Comparison of ENCODE assay signal across 20 cellular contexts in the genomic region with DNA sequence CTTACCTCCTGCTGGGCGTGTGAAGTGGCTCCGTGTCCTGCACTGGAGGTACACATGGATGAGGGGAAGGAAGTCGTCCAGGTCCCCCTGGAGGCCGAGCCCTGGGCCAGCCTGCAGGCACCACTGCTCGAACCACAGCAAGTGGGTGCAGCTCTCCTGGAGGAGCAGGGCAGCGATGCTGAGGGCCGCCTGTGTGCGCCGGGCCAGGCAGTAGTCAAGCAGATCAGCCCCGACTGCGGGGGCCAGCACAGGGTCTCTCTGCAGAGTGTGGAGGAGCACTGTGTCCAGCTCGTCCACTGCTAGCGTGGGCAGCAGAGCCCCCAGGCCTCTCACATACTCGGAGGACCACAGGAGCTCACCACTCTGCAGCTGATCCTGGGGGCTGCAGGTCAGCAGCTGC. TPM values are rescaled to one million over a fixed set of nuclear protein-coding genes. Genes with fewer than 3 reads are reported as not detected.
DNase-seq lines count a peak whose midpoint lies in the region; ATAC-seq and TF ChIP-seq lines count a peak whose summit lies in the region.
"Had no signal": no experiment of that assay in that cellular context is flagged by ENCODE, and none has a peak within 500 bp of the region (broad histone marks: within the 10 kb centered on the region; RNA-seq: fewer than 3 reads in every experiment).

No MANE protein-coding gene starts in this region.

- H3K4me1 Mint-ChIP-seq in MCF 10A (ENCODE audit: insufficient read depth, unreplicated experiment) (no peaks in the 10 kb centered on the region), endodermal cell (no peaks in the 10 kb centered on the region)
- H3K4me1 Mint-ChIP-seq: CD4-positive, CD25-positive, alpha-beta regulatory T cell; GM23338; H9 had no signal

- intact Hi-C loops in breast epithelium (cut with DNase I; ENCODE audit: low total_unique reads): no loop called here
- intact Hi-C loops in MCF 10A (cut with micrococcal nuclease): no loop called here
- intact Hi-C loops in vagina (cut with DNase I): no loop called here
- intact Hi-C loops in body of pancreas (cut with DNase I): no loop called here

- H3K9me3 Mint-ChIP-seq in MCF 10A (ENCODE audit: unreplicated experiment): no peaks in the 10 kb centered on the region
- H3K9me3 Mint-ChIP-seq in endodermal cell: peaks cover 5% of the 10 kb centered on the region
- H3K9me3 Mint-ChIP-seq: GM23338, H9 had no signal

- H4K8ac ChIP-seq in mesendoderm (ENCODE audit: low read depth, low read length): no peak overlapping the region

- no peak overlapping the region for H3K4me3 ChIP-seq in breast epithelium
- H3K4me3 ChIP-seq in mesendoderm (ENCODE audit: low read length): no peak overlapping the region
- no peak overlapping the region for H3K4me3 ChIP-seq in vagina
- H3K4me3 ChIP-seq in body of pancreas: no peak overlapping the region
- H3K4me3 ChIP-seq in endodermal cell (ENCODE audit: low read length): no peak overlapping the region
- H3K4me3 ChIP-seq: GM23338 had no signal

- no peak overlapping the region for H3K23ac ChIP-seq in mesendoderm (ENCODE audit: low read length)

- H4K5ac ChIP-seq in mesendoderm (ENCODE audit: low read length): no peak overlapping the region

- H2BK5ac ChIP-seq in mesendoderm (ENCODE audit: low read length): no peak overlapping the region

- TF ChIP-seq POLR2A in breast epithelium (IDR thresholded peaks at IDR 0.05) (no peak), vagina (IDR thresholded peaks at IDR 0.05) (no peak), body of pancreas (IDR thresholded peaks at IDR 0.05) (no peak)

- H3K4me3 Mint-ChIP-seq in MCF 10A (ENCODE audit: unreplicated experiment): no peak overlapping the region
- H3K4me3 Mint-ChIP-seq in endodermal cell: no peak overlapping the region
- H3K4me3 Mint-ChIP-seq: CD4-positive, CD25-positive, alpha-beta regulatory T cell; CD8-positive, alpha-beta T cell; GM23338; H9 had no signal

- TF ChIP-seq CTCF in breast epithelium (IDR thresholded peaks at IDR 0.05): no peak
- TF ChIP-seq CTCF in MCF 10A (IDR thresholded peaks at IDR 0.05; ENCODE audit: unreplicated experiment): no peak
- TF ChIP-seq CTCF in VCaP (conservative IDR thresholded peaks at IDR 0.05): no peak
- TF ChIP-seq CTCF in vagina (IDR thresholded peaks at IDR 0.05): no peak
- TF ChIP-seq CTCF in body of pancreas (IDR thresholded peaks at IDR 0.05): no peak
- no peak for TF ChIP-seq CTCF in endodermal cell (conservative IDR thresholded peaks at IDR 0.05)

- WGBS in mesendoderm (ENCODE audit: extremely low coverage, insufficient coverage, low lambda C conversion rate): no CpG with 5 or more reads among the region's 14 CpGs
- 95 to 100% methylated on average over 3 to 14 of the region's 14 CpGs for WGBS in body of pancreas, 2 donors
- 92 to 100% methylated on average over 7 to 14 of the region's 14 CpGs for WGBS in endodermal cell (ENCODE audit: insufficient coverage in 1 of 2, insufficient read length in 1 of 2), 2 experiments

- no peak overlapping the region for H3K4ac ChIP-seq in mesendoderm (ENCODE audit: low read depth, low read length)

- H3K27ac Mint-ChIP-seq in MCF 10A (ENCODE audit: low read depth, unreplicated experiment): no peak overlapping the region
- H3K27ac Mint-ChIP-seq in endodermal cell: no peak overlapping the region
- H3K27ac Mint-ChIP-seq: CD4-positive, CD25-positive, alpha-beta regulatory T cell; CD8-positive, alpha-beta T cell; GM23338; H9 had no signal

- no peak overlapping the region for H2BK15ac ChIP-seq in mesendoderm (replicated peaks; ENCODE audit: low read depth)

- H3K4me2 ChIP-seq in mesendoderm (ENCODE audit: low read length): no peak overlapping the region
- H3K4me2 ChIP-seq: GM23338 had no signal

- CTCF ChIA-PET in MCF 10A (lab: Yijun Ruan, JAX): no interaction called here

- H3K36me3 ChIP-seq in breast epithelium (peaks cover 14% of the 10 kb centered on the region), mesendoderm (ENCODE audit: control insufficient read depth, insufficient read depth, low read length) (peaks cover 34% of the 10 kb centered on the region), vagina (peaks cover 0 to 91% of the 10 kb centered on the region in 2 donors), body of pancreas (replicated peaks in 1 of 2; ENCODE audit: insufficient read depth in 1 of 2, low read depth in 2 of 2) (peaks cover 19 to 52% of the 10 kb centered on the region in 2 donors), endodermal cell (ENCODE audit: control insufficient read depth, insufficient read depth, low read length) (peaks cover 78% of the 10 kb centered on the region)

- POLR2A ChIA-PET in MCF 10A (lab: Yijun Ruan, JAX): no interaction called here

- BruUV-seq in MCF 10A (replicated peaks; lab: Mats Ljungman, UMichigan): no TSS peak

- no peaks in the 10 kb centered on the region for H3K27me3 ChIP-seq in breast epithelium
- no peaks in the 10 kb centered on the region for H3K27me3 ChIP-seq in mesendoderm (ENCODE audit: insufficient read depth, low read length, poor library complexity)
- no peaks in the 10 kb centered on the region for H3K27me3 ChIP-seq in vagina
- H3K27me3 ChIP-seq in body of pancreas: no peaks in the 10 kb centered on the region
- no peaks in the 10 kb centered on the region for H3K27me3 ChIP-seq in endodermal cell (ENCODE audit: control insufficient read depth, insufficient read depth, low read length, poor library complexity, severe bottlenecking)

- H3K4me1 ChIP-seq in breast epithelium: no peaks in the 10 kb centered on the region
- peaks cover 2% of the 10 kb centered on the region for H3K4me1 ChIP-seq in mesendoderm (ENCODE audit: control insufficient read depth, low read depth, low read length)
- peaks cover 31% of the 10 kb centered on the region for H3K4me1 ChIP-seq in vagina
- no peaks in the 10 kb centered on the region for H3K4me1 ChIP-seq in body of pancreas
- H3K4me1 ChIP-seq in endodermal cell (ENCODE audit: control insufficient read depth, insufficient read depth, low read length): no peaks in the 10 kb centered on the region
- H3K4me1 ChIP-seq: Caco-2 had no signal

- no peak overlapping the region for H3K56ac ChIP-seq in mesendoderm (ENCODE audit: low read length)

- H2AK5ac ChIP-seq in mesendoderm (ENCODE audit: low read length): no peak overlapping the region

- H3K18ac ChIP-seq in mesendoderm (ENCODE audit: low read length): no peak overlapping the region

- no peak for ATAC-seq in body of pancreas
- ATAC-seq: CD8-positive, alpha-beta T cell; GM23338; HCT116 had no signal

- no peaks in the 10 kb centered on the region for H3K27me3 Mint-ChIP-seq in MCF 10A (ENCODE audit: insufficient read depth, unreplicated experiment)
- H3K27me3 Mint-ChIP-seq in endodermal cell (ENCODE audit: insufficient read depth): no peaks in the 10 kb centered on the region
- H3K27me3 Mint-ChIP-seq: CD4-positive, CD25-positive, alpha-beta regulatory T cell had no signal

- H3K36me3 Mint-ChIP-seq in MCF 10A (ENCODE audit: insufficient read depth, unreplicated experiment) (peaks cover 88% of the 10 kb centered on the region), endodermal cell (ENCODE audit: low read depth) (peaks cover 83% of the 10 kb centered on the region)

- DNase-seq in breast epithelium (ENCODE audit: low spot score in 2 of 2): no peak
- no peak for DNase-seq in MCF 10A (ENCODE audit: unreplicated experiment)
- DNase-seq in mesendoderm: peak; percentile 18
- DNase-seq in vagina (ENCODE audit: extremely low spot score in 2 of 2): peak in 1 of 2 donors; percentile 70
- DNase-seq in body of pancreas: no peak
- DNase-seq in endodermal cell: no peak
- DNase-seq: C1 segment of cervical spinal cord; Caco-2; CD4-positive, CD25-positive, alpha-beta regulatory T cell; CD8-positive, alpha-beta T cell; DMS153; DND-41; H9 had no signal

- H3K9me3 ChIP-seq in breast epithelium: peaks cover 0 to 12% of the 10 kb centered on the region in 2 donors
- H3K9me3 ChIP-seq in vagina: no peaks in the 10 kb centered on the region
- H3K9me3 ChIP-seq in body of pancreas: no peaks in the 10 kb centered on the region
- H3K9me3 ChIP-seq in endodermal cell (ENCODE audit: control insufficient read depth, low read length): no peaks in the 10 kb centered on the region
- H3K9me3 ChIP-seq: Caco-2 had no signal

- no peaks in the 10 kb centered on the region for H3K79me1 ChIP-seq in mesendoderm (ENCODE audit: low read length)

- no peaks in the 10 kb centered on the region for H3K79me2 ChIP-seq in mesendoderm (ENCODE audit: control insufficient read depth, insufficient read depth, low read length)

- H3K9ac ChIP-seq in mesendoderm (ENCODE audit: low read length) (no peak overlapping the region), endodermal cell (ENCODE audit: extremely low read depth, low read length, poor library complexity, severe bottlenecking) (no peak overlapping the region)

- H3K27ac ChIP-seq in breast epithelium: peak overlapping the region; percentile 83 to 85
- peak overlapping the region; percentile 98 for H3K27ac ChIP-seq in VCaP
- H3K27ac ChIP-seq in mesendoderm (ENCODE audit: low read depth, low read length): no peak overlapping the region
- peak overlapping the region; percentile 63 for H3K27ac ChIP-seq in vagina
- H3K27ac ChIP-seq in body of pancreas: no peak overlapping the region
- no peak overlapping the region for H3K27ac ChIP-seq in endodermal cell (ENCODE audit: low read depth, low read length)

- no peak overlapping the region for H2BK120ac ChIP-seq in mesendoderm (ENCODE audit: low read depth, low read length)

RNA-seq across cellular contexts. Expression of a gene that starts 45.9 kb away (rescaled TPM):
- 10 to 100 TPM; 12.8 to 22.2 (median 20.6) TPM for total RNA-seq in breast epithelium
- total RNA-seq in MCF 10A (2022): 32.3 and 43.5 TPM in 2 replicates
- polyA plus RNA-seq in mesendoderm (2013, experiment 1 of 2): 7.0 TPM
- 6.7 TPM for polyA plus RNA-seq in mesendoderm (2013, experiment 2 of 2)
- 23.8 TPM for total RNA-seq in vagina
- 10 to 100 TPM; 10.1 to 11.2 TPM for total RNA-seq in body of pancreas
- total RNA-seq in endodermal cell: 10 to 100 TPM in 1 of 2 donors, 1 to 10 TPM in 1; 9.4 to 14.0 TPM
- 9.7 TPM for polyA plus RNA-seq in endodermal cell (2013, experiment 1 of 2)
- polyA plus RNA-seq in endodermal cell (2013, experiment 2 of 2): 9.0 TPM

RNA-seq across cellular contexts. Expression of a gene that starts 48.3 kb away (rescaled TPM):
- total RNA-seq in breast epithelium (10 to 100 TPM in 1 of 3 donors, 1 to 10 TPM in 2; 5.1 to 23.4 (median 8.8) TPM), MCF 10A (2022) (not detected in 2 replicates), vagina (3.9 TPM), body of pancreas (under 1 TPM in 1 of 2 donors, not detected in 1; 0.66 TPM), endodermal cell (not detected)
- polyA plus RNA-seq in mesendoderm (2013, experiment 1 of 2): not detected
- polyA plus RNA-seq in mesendoderm (2013, experiment 2 of 2): not detected
- not detected for polyA plus RNA-seq in endodermal cell (2013, experiment 1 of 2)
- polyA plus RNA-seq in endodermal cell (2013, experiment 2 of 2): not detected
- total RNA-seq: A172; A673; Caco-2; CD4-positive, CD25-positive, alpha-beta regulatory T cell; CD8-positive, alpha-beta T cell; GM23338; H4; H9 had no signal
- polyA plus RNA-seq: BJ; CD4-positive, CD25-positive, alpha-beta regulatory T cell had no signal

Comparison
In these comparisons a context has a peak if more than half of its experiments do, and no peak if none do; other contexts are left out.
1. H3K27ac ChIP-seq: peak in breast epithelium (2 of 2), VCaP (single experiment) and vagina (single experiment); none in mesendoderm (single experiment), body of pancreas (0 of 4) and endodermal cell (single experiment).